Comparison of ENCODE assay signal across 8 cellular contexts in the genomic region with DNA sequence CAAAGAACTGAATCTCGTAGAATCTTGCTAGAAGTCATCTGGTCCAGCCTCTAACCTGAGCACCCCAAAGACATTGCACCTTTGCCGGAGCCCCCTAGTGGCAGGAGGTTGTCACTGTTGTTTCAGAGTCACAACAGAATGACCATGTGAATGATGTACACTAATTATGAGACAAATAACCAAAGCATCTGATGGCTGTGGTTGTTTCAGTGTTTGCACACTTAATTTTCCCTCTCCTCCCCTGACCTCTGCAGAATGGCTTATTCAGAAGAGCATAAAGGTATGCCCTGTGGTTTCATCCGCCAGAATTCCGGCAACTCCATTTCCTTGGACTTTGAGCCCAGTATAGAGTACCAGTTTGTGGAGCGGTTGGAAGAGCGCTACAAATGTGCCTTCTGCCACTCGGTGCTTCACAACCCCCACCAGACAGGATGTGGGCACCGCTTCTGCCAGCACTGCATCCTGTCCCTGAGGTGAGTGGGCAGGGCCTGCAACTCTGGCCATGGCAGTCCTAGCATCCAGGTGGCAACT. TPM values are rescaled to one million over a fixed set of nuclear protein-coding genes. Genes with fewer than 3 reads are reported as not detected.
A peak's percentile ranks its signal among the peaks of the same experiment; 100 is the strongest.
DNase-seq lines count a peak whose midpoint lies in the region; ATAC-seq, FAIRE-seq and TF ChIP-seq lines count a peak whose summit lies in the region.

No MANE protein-coding gene starts in this region.

- intact Hi-C loops in endothelial cell of umbilical vein (cut with micrococcal nuclease) = loop anchor here (1.0 kb wide), 1 partner anchor 30 kb away; no protein-coding TSS in a partner anchor

- H3K4me1 ChIP-seq in endothelial cell of umbilical vein (ENCODE audit: control insufficient read depth, extremely low read depth, insufficient read depth, low read length) = no peaks in the 10 kb centered on the region
- H3K4me1 ChIP-seq in small intestine (ENCODE audit: control insufficient read depth in 2 of 2, insufficient read depth in 1 of 2, low read depth in 1 of 2, low read length in 1 of 2) = peaks cover 0 to 5% of the 10 kb centered on the region in 2 donors

- no peak overlapping the region for H3K9ac ChIP-seq in endothelial cell of umbilical vein (replicated peaks; ENCODE audit: extremely low read depth, insufficient read depth, low read length)

- H3K9me3 ChIP-seq in endothelial cell of umbilical vein (replicated peaks; ENCODE audit: control insufficient read depth, insufficient read depth, low read length) (no peaks in the 10 kb centered on the region), small intestine (ENCODE audit: control insufficient read depth, low read depth) (no peaks in the 10 kb centered on the region)

- H3K4me3 ChIP-seq in endothelial cell of umbilical vein (replicated peaks in 1 of 3; ENCODE audit: insufficient read depth in 1 of 3, low read depth in 1 of 3, low read length in 3 of 3) = no peak overlapping the region
- no peak overlapping the region for H3K4me3 ChIP-seq in small intestine (ENCODE audit: low read depth in 1 of 2, low read length in 2 of 2)

- TF ChIP-seq CTCF in GM12874 (IDR thresholded peaks at IDR 0.05; ENCODE audit: insufficient read depth, low read depth, low read length) = peak; percentile 81
- TF ChIP-seq CTCF in endothelial cell of umbilical vein (IDR thresholded peaks at IDR 0.05; ENCODE audit: extremely low read depth in 1 of 2, insufficient read depth in 1 of 2, low read depth in 1 of 2, low read length in 2 of 2) = peak; percentile 75 to 81

- POLR2A ChIA-PET in endothelial cell of umbilical vein (lab: Charles Lee) = no interaction called here

- dilution Hi-C loops in endothelial cell of umbilical vein (cut with MboI; ENCODE audit: extremely low pct_ligation_motif_present, low sequenced_read_pairs) = no loop called here

- peak; percentile 91 for ATAC-seq in GM21723 (IDR thresholded peaks at IDR 0.05; ENCODE audit: unreplicated experiment)

- peak; percentile 8 to 34 for DNase-seq in Kasumi-1 (lab: John Stamatoyannopoulos, UW)
- DNase-seq in activated CD4-positive, alpha-beta T cell treated with anti-CD3 and anti-CD28 coated beads, Interleukin-2, amount 50 U/mL, for 24 hours (ENCODE audit: low read depth in 1 of 2, low spot score in 1 of 2) = peak; percentile 33 to 52
- no peak for DNase-seq in endothelial cell of umbilical vein (ENCODE audit: low read depth, low spot score)
- DNase-seq in small intestine = peak; percentile 67
- no peak for DNase-seq in islet precursor cell
- no peak for DNase-seq in DMS79 treated with DMSO at 0.1 percent for 48 hours (lab: John Stamatoyannopoulos, UW)

- no peaks in the 10 kb centered on the region for H3K9me1 ChIP-seq in endothelial cell of umbilical vein (replicated peaks; ENCODE audit: control insufficient read depth, extremely low read depth, insufficient read depth, low read length)

- peaks cover 1 to 2% of the 10 kb centered on the region in 2 experiments for H3K36me3 ChIP-seq in endothelial cell of umbilical vein (ENCODE audit: control insufficient read depth in 2 of 2, extremely low read depth in 1 of 2, insufficient read depth in 2 of 2, low read length in 2 of 2)
- peaks cover 0 to 3% of the 10 kb centered on the region in 2 donors for H3K36me3 ChIP-seq in small intestine (ENCODE audit: control insufficient read depth in 2 of 2, insufficient read depth in 2 of 2, low read length in 2 of 2)

- 49 to 66% (median 63%) methylated on average over 8 of the region's 8 CpGs for WGBS in small intestine, 3 donors

- no TSS peak for BruUV-seq in endothelial cell of umbilical vein (replicated peaks; lab: Mats Ljungman, UMichigan)

- FAIRE-seq in endothelial cell of umbilical vein (lab: Jason Lieb, UNC) (peak; percentile 81), small intestine (lab: Jason Lieb, UNC) (no peak)

- CTCF ChIA-PET in endothelial cell of umbilical vein (lab: Charles Lee) = no interaction called here

- no peak for TF ChIP-seq POLR2A in endothelial cell of umbilical vein (IDR thresholded peaks at IDR 0.05; ENCODE audit: low read depth, low read length)

- H3K27me3 ChIP-seq in endothelial cell of umbilical vein (ENCODE audit: control insufficient read depth in 2 of 2, insufficient read depth in 2 of 2, low read length in 2 of 2) (no peaks in the 10 kb centered on the region), small intestine (ENCODE audit: control insufficient read depth in 2 of 2, insufficient read depth in 2 of 2, low read length in 2 of 2) (no peaks in the 10 kb centered on the region)

- H2AFZ ChIP-seq in endothelial cell of umbilical vein (ENCODE audit: low read depth, low read length) = no peak overlapping the region

- H3K79me2 ChIP-seq in endothelial cell of umbilical vein (ENCODE audit: control insufficient read depth, insufficient read depth, low read length) = no peaks in the 10 kb centered on the region

- no peaks in the 10 kb centered on the region for H4K20me1 ChIP-seq in endothelial cell of umbilical vein (replicated peaks; ENCODE audit: control insufficient read depth, extremely low read depth, insufficient read depth, low read length)

- H3K4me2 ChIP-seq in endothelial cell of umbilical vein (ENCODE audit: insufficient read depth, low read length) = no peak overlapping the region

- no peak overlapping the region for H3K27ac ChIP-seq in endothelial cell of umbilical vein (ENCODE audit: insufficient read depth, low read depth, low read length)
- H3K27ac ChIP-seq in small intestine (ENCODE audit: low read depth in 1 of 2, low read length in 1 of 2) = no peak overlapping the region

TF ChIP-seq in endothelial cell of umbilical vein, 7 proteins besides CTCF, POLR2A, EP300 and RAD21:
- TF ChIP-seq GATA2 (IDR thresholded peaks at IDR 0.05; ENCODE audit: insufficient read depth, insufficient read length, low read depth, low read length) = no peak
- TF ChIP-seq MYC (IDR thresholded peaks at IDR 0.05; ENCODE audit: low read depth, low read length) = no peak
- TF ChIP-seq EZH2 (IDR thresholded peaks at IDR 0.05; ENCODE audit: borderline replicate concordance, low read depth, low read length, severe bottlenecking) = no peak
- no peak for TF ChIP-seq JUN (IDR thresholded peaks at IDR 0.05; ENCODE audit: borderline replicate concordance, insufficient read depth, insufficient read length, low read depth)
- TF ChIP-seq, protein P1, sequence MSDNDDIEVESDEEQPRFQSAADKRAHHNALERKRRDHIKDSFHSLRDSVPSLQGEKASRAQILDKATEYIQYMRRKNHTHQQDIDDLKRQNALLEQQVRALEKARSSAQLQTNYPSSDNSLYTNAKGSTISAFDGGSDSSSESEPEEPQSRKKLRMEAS (IDR thresholded peaks at IDR 0.05; ENCODE audit: insufficient read depth, insufficient read length) = no peak
- no peak for TF ChIP-seq FOS (IDR thresholded peaks at IDR 0.05; ENCODE audit: borderline replicate concordance, insufficient read depth, low read length)
- TF ChIP-seq POLR2AphosphoS5 (IDR thresholded peaks at IDR 0.05; ENCODE audit: insufficient read depth, low read depth, low read length) = no peak

RNA-seq across cellular contexts. Expression of a gene that starts 26.4 kb away (rescaled TPM):
- 17.0 and 17.6 TPM in 2 replicates for total RNA-seq in endothelial cell of umbilical vein
- polyA plus RNA-seq in endothelial cell of umbilical vein (7.8 and 8.5 TPM in 2 replicates), small intestine (1 to 10 TPM in 2 of 3 donors, under 1 TPM in 1; 0.67 to 5.7 (median 1.6) TPM)
- 4.7 and 6.4 TPM in 2 replicates for polyA plus RNA-seq in endothelial cell of umbilical vein (2011; cell fraction: cytosol; rRNA removed)
- polyA plus RNA-seq in endothelial cell of umbilical vein (2011; cell fraction: nucleus; rRNA removed) = 38.4 and 40.0 TPM in 2 replicates
- 9.8 and 11.3 TPM in 2 replicates for polyA plus RNA-seq in endothelial cell of umbilical vein (2012)
- polyA minus RNA-seq in endothelial cell of umbilical vein = 13.2 and 19.3 TPM in 2 replicates
- polyA minus RNA-seq in endothelial cell of umbilical vein (2011; cell fraction: cytosol; rRNA and poly(A)+ RNA removed) = 4.5 TPM
- polyA minus RNA-seq in endothelial cell of umbilical vein (2011; cell fraction: nucleus; rRNA and poly(A)+ RNA removed) = 17.5 and 18.1 TPM in 2 replicates

Comparison
In these comparisons a context has a peak if more than half of its experiments do, and no peak if none do; other contexts are left out.
1. DNase-seq: peak in Kasumi-1 (2 of 2), activated CD4-positive, alpha-beta T cell treated with anti-CD3 and anti-CD28 coated beads, Interleukin-2, amount 50 U/mL, for 24 hours (2 of 2) and small intestine (single experiment); none in endothelial cell of umbilical vein (single experiment), islet precursor cell (single experiment) and DMS79 treated with DMSO at 0.1 percent for 48 hours (single experiment).